ENCODE assay signal across 1 cellular context in genomic region chr12:48506836-48507235, GRCh38. TPM values are rescaled to one million over a fixed set of nuclear protein-coding genes. Genes with fewer than 3 reads are reported as not detected.
"Had no signal": no experiment of that assay in that cellular context is flagged by ENCODE, and none has a peak within 500 bp of the region (broad histone marks: within the 10 kb centered on the region; RNA-seq: fewer than 3 reads in every experiment).

No MANE protein-coding gene starts in this region.

RNA-seq across cellular contexts. Expression of gene OR8S1, which starts 18.6 kb away (rescaled TPM):
- polyA plus RNA-seq: SK-N-SH had no signal

RNA-seq across cellular contexts. Expression of gene C12orf54, which starts 24.5 kb away (rescaled TPM):
- polyA plus RNA-seq: SK-N-SH had no signal

RNA-seq across cellular contexts. Expression of gene ANP32D, which starts 34.5 kb away (rescaled TPM):
- polyA plus RNA-seq: SK-N-SH had no signal
